ENCODE assay signal across 1 cellular context in the genomic region with DNA sequence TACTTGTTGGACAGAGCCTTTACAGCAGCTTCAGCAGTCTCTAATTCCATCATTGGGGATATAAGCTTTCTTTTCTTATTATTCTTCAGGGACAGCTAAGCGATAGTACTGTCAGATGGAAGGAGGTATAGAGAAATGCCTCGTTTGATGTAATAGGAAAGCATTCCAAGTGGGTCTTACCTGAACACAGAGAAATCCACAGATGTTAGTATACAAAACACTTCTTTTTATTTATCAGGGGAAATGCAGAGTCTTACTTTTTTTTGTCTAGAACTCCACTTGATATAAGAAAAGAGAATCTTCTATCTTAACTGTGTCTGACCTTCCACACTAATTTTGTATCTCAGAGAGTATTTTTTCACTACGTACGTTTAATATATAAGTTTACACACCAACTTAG.
TF ChIP-seq lines count a peak whose summit lies in the region.

No MANE protein-coding gene starts in this region.

TF ChIP-seq in H1, 55 proteins besides CTCF, POLR2A, EP300 and RAD21 (continued from another document):
- TF ChIP-seq E2F6 (IDR thresholded peaks at IDR 0.05) (no peak), ASH2L (IDR thresholded peaks at IDR 0.05; ENCODE audit: low read length) (no peak), MAFK (IDR thresholded peaks at IDR 0.05; ENCODE audit: low read depth, low read length) (no peak)
